ENCODE assay signal across 17 cellular contexts in the genomic region with DNA sequence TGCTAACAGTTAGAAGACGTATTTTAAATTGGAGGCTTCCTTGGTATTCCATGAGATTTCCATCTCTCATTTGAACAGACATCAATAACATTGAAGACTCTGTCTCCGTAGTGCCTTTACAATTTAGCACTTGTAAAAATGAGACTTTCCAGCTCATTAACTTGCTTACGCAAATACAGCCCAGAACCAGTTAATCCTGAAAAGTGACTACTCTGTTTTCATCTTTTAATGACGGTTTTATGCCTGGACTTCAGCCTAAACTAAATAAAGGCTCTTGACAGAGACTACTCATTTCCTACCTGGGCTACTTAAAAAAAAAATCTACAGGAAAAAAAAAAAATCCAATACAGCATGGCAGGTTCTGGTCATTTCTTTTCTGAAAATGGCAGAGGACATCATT.
DNase-seq lines count a peak whose midpoint lies in the region; ATAC-seq and TF ChIP-seq lines count a peak whose summit lies in the region.
"Had no signal": no experiment of that assay in that cellular context is flagged by ENCODE, and none has a peak within 500 bp of the region (broad histone marks: within the 10 kb centered on the region; RNA-seq: fewer than 3 reads in every experiment).

No MANE protein-coding gene starts in this region.

- H3K9me3 Mint-ChIP-seq in CD4-positive, alpha-beta T cell = peaks cover 5% of the 10 kb centered on the region
- H3K9me3 Mint-ChIP-seq in naive thymus-derived CD4-positive, alpha-beta T cell = peaks cover 5 to 22% (median 10%) of the 10 kb centered on the region in 11 donors

- H3K27ac Mint-ChIP-seq in CD4-positive, alpha-beta T cell = no peak overlapping the region
- no peak overlapping the region for H3K27ac Mint-ChIP-seq in naive thymus-derived CD4-positive, alpha-beta T cell
- H3K27ac Mint-ChIP-seq: activated CD4-positive, alpha-beta T cell treated with anti-CD3 and anti-CD28 coated beads, Interleukin-2, amount 10 ng/mL, durations not matched to agents 24 days and 14 days; stimulated activated naive CD8-positive, alpha-beta T cell treated with anti-CD3 and anti-CD28 coated beads, Interleukin-15, Interleukin-2, amounts not matched to agents 100 ng/mL and 50 ng/mL, for 24 hours had no signal

- no peaks in the 10 kb centered on the region for H3K36me3 Mint-ChIP-seq in CD4-positive, alpha-beta T cell (ENCODE audit: low read depth)
- no peaks in the 10 kb centered on the region for H3K36me3 Mint-ChIP-seq in naive thymus-derived CD4-positive, alpha-beta T cell

- H3K27ac ChIP-seq in CD4-positive, alpha-beta T cell (ENCODE audit: low read depth, low read length) = no peak overlapping the region
- no peak overlapping the region for H3K27ac ChIP-seq in naive thymus-derived CD4-positive, alpha-beta T cell (ENCODE audit: low read depth, low read length)
- H3K27ac ChIP-seq: transverse colon had no signal

- H3K9me3 ChIP-seq in CD4-positive, alpha-beta T cell (ENCODE audit: control insufficient read depth, low read length) = no peaks in the 10 kb centered on the region
- H3K9me3 ChIP-seq in naive thymus-derived CD4-positive, alpha-beta T cell (ENCODE audit: control insufficient read depth in 2 of 3, low read length in 3 of 3) = no peaks in the 10 kb centered on the region
- H3K9me3 ChIP-seq: transverse colon had no signal

- intact Hi-C loops in CD4-positive, alpha-beta T cell (cut with DNase I, micrococcal nuclease) = no loop called here
- intact Hi-C loops in naive thymus-derived CD4-positive, alpha-beta T cell (cut with micrococcal nuclease) = no loop called here

- DNase-seq in DMS53 (lab: John Stamatoyannopoulos, UW) = peak; percentile 93
- peak; percentile 68 for DNase-seq in NCI-H1417 treated with DMSO at 0.1 percent for 48 hours (lab: John Stamatoyannopoulos, UW)
- DNase-seq in NCI-H774 (lab: John Stamatoyannopoulos, UW) = peak; percentile 65
- DNase-seq in kidney tubule cell (ENCODE audit: low spot score) = peak; percentile 58
- DNase-seq in foreskin melanocyte = no peak
- DNase-seq in CD4-positive, alpha-beta T cell = no peak
- no peak for DNase-seq in naive thymus-derived CD4-positive, alpha-beta T cell
- no peak for DNase-seq in NCI-H446 (lab: John Stamatoyannopoulos, UW)
- DNase-seq: activated CD4-positive, alpha-beta T cell treated with anti-CD3 and anti-CD28 coated beads, Interleukin-2, amount 10 ng/mL, durations not matched to agents 24 days and 14 days; activated effector memory CD4-positive, alpha-beta T cell treated with Interleukin-2 at 50 U/mL for 16 hours; caudate nucleus; glutamatergic neuron; H7; stimulated activated CD4-positive, alpha-beta T cell treated with anti-CD3 and anti-CD28 coated beads, Interleukin-2, amount 100 ng/mL, for 24 hours; transverse colon had no signal

- H3K36me3 ChIP-seq in naive thymus-derived CD4-positive, alpha-beta T cell (ENCODE audit: control insufficient read depth in 2 of 3, insufficient read depth in 3 of 3, low read length in 3 of 3) = no peaks in the 10 kb centered on the region
- H3K36me3 ChIP-seq: transverse colon had no signal

- CTCF ChIA-PET in CD4-positive, alpha-beta T cell (lab: Charles Lee) = no interaction called here
- CTCF ChIA-PET in naive thymus-derived CD4-positive, alpha-beta T cell (lab: Charles Lee) = no interaction called here

- no peak for TF ChIP-seq CTCF in CD4-positive, alpha-beta T cell (IDR thresholded peaks at IDR 0.05)

- no peak overlapping the region for H3K4me3 ChIP-seq in naive thymus-derived CD4-positive, alpha-beta T cell (ENCODE audit: low read length)
- H3K4me3 ChIP-seq: lung, transverse colon had no signal

- H3K27me3 ChIP-seq in CD4-positive, alpha-beta T cell (ENCODE audit: control insufficient read depth, insufficient read depth, low read length) = no peaks in the 10 kb centered on the region
- H3K27me3 ChIP-seq in naive thymus-derived CD4-positive, alpha-beta T cell (ENCODE audit: control insufficient read depth in 2 of 2, insufficient read depth in 2 of 2, low read length in 2 of 2) = no peaks in the 10 kb centered on the region
- H3K27me3 ChIP-seq: transverse colon had no signal

- H3K27me3 Mint-ChIP-seq in CD4-positive, alpha-beta T cell = no peaks in the 10 kb centered on the region
- no peaks in the 10 kb centered on the region for H3K27me3 Mint-ChIP-seq in naive thymus-derived CD4-positive, alpha-beta T cell
- H3K27me3 Mint-ChIP-seq: activated CD4-positive, alpha-beta T cell treated with anti-CD3 and anti-CD28 coated beads, Interleukin-2, amount 10 ng/mL, durations not matched to agents 24 days and 14 days; stimulated activated naive CD8-positive, alpha-beta T cell treated with anti-CD3 and anti-CD28 coated beads, Interleukin-15, Interleukin-2, amounts not matched to agents 100 ng/mL and 50 ng/mL, for 24 hours had no signal

- ATAC-seq in CD4-positive, alpha-beta T cell (ENCODE audit: poor library complexity) = no peak
- ATAC-seq in naive thymus-derived CD4-positive, alpha-beta T cell = no peak

- POLR2A ChIA-PET in CD4-positive, alpha-beta T cell (lab: Charles Lee) = no interaction called here
- POLR2A ChIA-PET in naive thymus-derived CD4-positive, alpha-beta T cell (lab: Charles Lee) = no interaction called here

- no peaks in the 10 kb centered on the region for H3K4me1 Mint-ChIP-seq in CD4-positive, alpha-beta T cell (ENCODE audit: low read depth)
- no peaks in the 10 kb centered on the region for H3K4me1 Mint-ChIP-seq in naive thymus-derived CD4-positive, alpha-beta T cell
- H3K4me1 Mint-ChIP-seq: activated CD4-positive, alpha-beta T cell treated with anti-CD3 and anti-CD28 coated beads, Interleukin-2, amount 10 ng/mL, durations not matched to agents 24 days and 14 days had no signal

- H3K4me1 ChIP-seq in naive thymus-derived CD4-positive, alpha-beta T cell (ENCODE audit: control insufficient read depth in 2 of 2, insufficient read depth in 2 of 2, low read length in 2 of 2) = no peaks in the 10 kb centered on the region

- no peak overlapping the region for H3K4me3 Mint-ChIP-seq in CD4-positive, alpha-beta T cell
- H3K4me3 Mint-ChIP-seq in naive thymus-derived CD4-positive, alpha-beta T cell = no peak overlapping the region
- H3K4me3 Mint-ChIP-seq: activated CD4-positive, alpha-beta T cell treated with anti-CD3 and anti-CD28 coated beads, Interleukin-2, amount 10 ng/mL, durations not matched to agents 24 days and 14 days; stimulated activated naive CD8-positive, alpha-beta T cell treated with anti-CD3 and anti-CD28 coated beads, Interleukin-15, Interleukin-2, amounts not matched to agents 100 ng/mL and 50 ng/mL, for 24 hours had no signal

Comparison
In these comparisons a context has a peak if more than half of its experiments do, and no peak if none do; other contexts are left out.
1. DNase-seq: peak in DMS53 (single experiment), NCI-H1417 treated with DMSO at 0.1 percent for 48 hours (single experiment), NCI-H774 (single experiment) and kidney tubule cell (single experiment); none in foreskin melanocyte (single experiment), CD4-positive, alpha-beta T cell (0 of 10), naive thymus-derived CD4-positive, alpha-beta T cell (0 of 9) and NCI-H446 (0 of 2).